24 cellular contexts compared by ENCODE assay signal in the genomic region with DNA sequence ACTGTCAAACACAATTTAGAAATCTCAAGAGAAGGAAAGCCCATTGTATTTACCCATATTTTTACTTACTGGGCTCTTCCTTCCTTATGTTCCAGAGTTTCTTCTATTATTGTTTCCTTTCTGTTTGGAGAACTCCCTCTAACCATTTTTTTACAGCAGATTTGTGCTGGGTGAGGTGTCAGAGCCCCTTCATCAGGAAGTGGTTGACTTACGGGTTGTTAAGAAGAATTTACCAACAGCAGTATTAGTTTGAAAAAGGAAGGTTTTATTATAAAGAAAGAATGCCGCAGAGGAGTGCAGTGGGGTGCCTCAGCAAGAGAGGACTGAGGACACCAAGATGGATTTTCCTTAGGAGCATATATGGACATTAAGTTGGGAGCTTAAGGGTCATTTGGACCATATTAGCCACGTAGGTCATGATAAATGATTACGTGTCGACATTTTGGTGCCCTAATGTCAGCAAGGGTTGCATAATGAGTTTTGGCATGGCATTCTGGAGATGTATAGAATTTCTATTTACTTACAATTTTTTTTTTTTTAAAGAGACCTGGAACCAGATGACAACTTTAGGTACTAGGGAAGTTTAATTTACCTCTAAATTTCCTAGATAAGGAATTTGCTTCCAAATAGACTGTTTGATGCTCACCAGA. TPM values are rescaled to one million over a fixed set of nuclear protein-coding genes. Genes with fewer than 3 reads are reported as not detected.
"Had no signal": no experiment of that assay in that cellular context is flagged by ENCODE, and none has a peak within 500 bp of the region (broad histone marks: within the 10 kb centered on the region; RNA-seq: fewer than 3 reads in every experiment).

No MANE protein-coding gene starts in this region.

- H3K27ac ChIP-seq: cardiac muscle cell, left lung, prostate gland, thyroid gland, upper lobe of right lung had no signal

- H3K4me3 ChIP-seq: cardiac muscle cell, left lung, prostate gland, thyroid gland, upper lobe of right lung had no signal

- H3K27me3 ChIP-seq: cardiac muscle cell, left lung, thyroid gland, upper lobe of right lung had no signal

- DNase-seq: activated CD8-positive, alpha-beta memory T cell treated with anti-CD3 and anti-CD28 coated beads, Interleukin-2, amount 50 U/mL, for 48 hours; activated naive CD4-positive, alpha-beta T cell; activated T-cell treated with anti-CD3 and anti-CD28 coated beads, Interleukin-2, amount 50 U/mL, for 4 hours; amniotic stem cell; dermis blood vessel endothelial cell; effector memory CD4-positive, alpha-beta T cell; foreskin melanocyte; kidney glomerular epithelial cell; left lung; naive thymus-derived CD4-positive, alpha-beta T cell; stimulated activated CD4-positive, alpha-beta T cell treated with anti-CD3 and anti-CD28 coated beads, Interleukin-2, amount 100 ng/mL, for 48 hours; stimulated activated naive CD8-positive, alpha-beta T cell treated with anti-CD3 and anti-CD28 coated beads, Interleukin-15, Interleukin-2, amounts not matched to agents 100 U/mL and 50 U/mL, for 24 hours; T1000; thyroid gland; upper lobe of right lung had no signal

- ATAC-seq: activated T-cell treated with anti-CD3 and anti-CD28 coated beads, Interleukin-2, amount 50 U/mL, for 4 hours; esophagus mucosa; left lung; naive thymus-derived CD4-positive, alpha-beta T cell; stimulated activated naive CD8-positive, alpha-beta T cell treated with anti-CD3 and anti-CD28 coated beads, Interleukin-15, Interleukin-2, amounts not matched to agents 100 U/mL and 50 U/mL, for 24 hours; upper lobe of right lung; WTC11 had no signal

- H3K27ac Mint-ChIP-seq: activated naive CD8-positive, alpha-beta T cell; activated T-helper 2 cell treated with anti-CD3 and anti-CD28 coated beads, Interferon-gamma antibody, Interleukin-2, Interleukin-4, amounts not matched to agents 10 μg/mL and 5 μg/mL and 100 μg/mL, durations not matched to agents 14 hours and 24 hours and 36 hours; naive thymus-derived CD4-positive, alpha-beta T cell; WTC11 had no signal

- H3K36me3 ChIP-seq: cardiac muscle cell, left lung, prostate gland, thyroid gland, upper lobe of right lung had no signal

- H3K4me3 Mint-ChIP-seq: activated naive CD8-positive, alpha-beta T cell; activated T-cell treated with anti-CD3 and anti-CD28 coated beads, Interleukin-2, amount 50 U/mL, for 4 hours; naive thymus-derived CD4-positive, alpha-beta T cell; WTC11 had no signal

- H3K4me1 Mint-ChIP-seq: WTC11 had no signal

- H3K4me1 ChIP-seq: left lung, prostate gland, thyroid gland, upper lobe of right lung had no signal

- H3K9me3 ChIP-seq: left lung, prostate gland, thyroid gland, upper lobe of right lung had no signal

- H3K36me3 Mint-ChIP-seq: activated naive CD8-positive, alpha-beta T cell; naive thymus-derived CD4-positive, alpha-beta T cell; WTC11 had no signal

RNA-seq across cellular contexts. Expression of a gene that starts 6.3 kb away (rescaled TPM):
- total RNA-seq: activated T-cell treated with anti-CD3 and anti-CD28 coated beads, Interleukin-2, amount 50 U/mL, for 4 hours; activated T-helper 2 cell treated with anti-CD3 and anti-CD28 coated beads, Interferon-gamma antibody, Interleukin-2, Interleukin-4, amounts not matched to agents 10 μg/mL and 5 μg/mL and 100 μg/mL, durations not matched to agents 14 hours and 24 hours and 36 hours; cardiac muscle cell; dermis blood vessel endothelial cell; esophagus mucosa; left lung; lung microvascular endothelial cell; naive thymus-derived CD4-positive, alpha-beta T cell; osteocyte; T-helper 1 cell treated with Interleukin-12 subunit alpha and Interleukin-12 subunit beta and Interleukin-4 antibody, amounts not matched to agents 30 ng/mL and 1 ng/mL, for 36 hours; thyroid gland; upper lobe of right lung; WTC11 had no signal
